Comparison of ENCODE assay signal across 19 cellular contexts in the genomic region with DNA sequence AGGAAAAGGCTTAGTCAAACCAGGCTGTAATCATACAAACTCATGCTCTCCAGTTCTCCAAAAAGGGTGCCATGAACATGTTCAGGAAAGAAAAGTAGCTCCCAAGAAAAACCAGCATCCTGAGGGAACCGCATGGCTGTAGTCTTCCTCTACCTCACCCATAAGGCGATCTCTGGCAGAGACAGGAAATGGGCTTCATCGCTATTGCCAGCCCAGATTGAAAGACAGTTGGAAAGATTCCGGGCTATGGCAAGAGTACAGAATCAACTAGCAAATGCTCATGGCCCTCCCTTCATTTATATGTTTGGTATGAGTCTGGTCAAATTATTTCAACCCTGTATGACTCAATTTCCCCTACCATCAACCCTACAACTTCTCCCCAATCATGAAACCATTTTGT.
DNase-seq lines count a peak whose midpoint lies in the region; ATAC-seq and TF ChIP-seq lines count a peak whose summit lies in the region.
"Had no signal": no experiment of that assay in that cellular context is flagged by ENCODE, and none has a peak within 500 bp of the region (broad histone marks: within the 10 kb centered on the region; RNA-seq: fewer than 3 reads in every experiment).

No MANE protein-coding gene starts in this region.

- H3K9me3 ChIP-seq in heart right ventricle, result peaks cover 0 to under 1% (median 0%) of the 10 kb centered on the region in 11 donors

- peaks cover 47% of the 10 kb centered on the region for H3K4me1 Mint-ChIP-seq in mesothelial cell of epicardium

- peaks cover 11 to 88% (median 52%) of the 10 kb centered on the region in 9 donors for H3K4me1 ChIP-seq in heart right ventricle

- DNase-seq in heart right ventricle (no peak), left ventricle myocardium superior (no peak), cerebellum (ENCODE audit: low spot score) (peak; percentile 26), mesothelial cell of epicardium (ENCODE audit: low spot score in 2 of 2, unreplicated experiment in 2 of 2) (no peak), DMS114 treated with DMSO at 0.1 percent for 48 hours (lab: John Stamatoyannopoulos, UW; ENCODE audit: unreplicated experiment) (no peak), activated gamma-delta T cell (lab: John Stamatoyannopoulos, UW) (no peak)
- DNase-seq: Calu3, DND-41, H9, MV-4-11, NCI-H1105, NCI-H1436 treated with DMSO at 0.1 percent for 48 hours, NCI-H187 treated with DMSO at 0.1 percent for 48 hours, NCI-H524, NCI-H774, PC-3 had no signal

- WGBS in heart right ventricle, 2 donors, result 89 to 91% methylated on average over 4 of the region's 4 CpGs

- no peak overlapping the region for H3K4me3 Mint-ChIP-seq in mesothelial cell of epicardium
- H3K4me3 Mint-ChIP-seq: H9 had no signal

- intact Hi-C loops in heart right ventricle (cut with DNase I) (loop anchor here in 1 of 10 donors (5.0 kb wide), 1 partner anchor 44 kb away; no protein-coding TSS in a partner anchor), left ventricle myocardium superior (cut with micrococcal nuclease) (no loop called here)

- no peak for ATAC-seq in heart right ventricle
- ATAC-seq in left ventricle myocardium superior, result no peak
- no peak for ATAC-seq in HG03342 (IDR thresholded peaks at IDR 0.05; ENCODE audit: unreplicated experiment)
- ATAC-seq: HepG2, K562 had no signal

- no peaks in the 10 kb centered on the region for H3K9me3 Mint-ChIP-seq in mesothelial cell of epicardium
- H3K9me3 Mint-ChIP-seq: H9 had no signal

- TF ChIP-seq CTCF in heart right ventricle (IDR thresholded peaks at IDR 0.05) (no peak), mesothelial cell of epicardium (IDR thresholded peaks at IDR 0.05; ENCODE audit: unreplicated experiment) (no peak)

- no peaks in the 10 kb centered on the region for H3K27me3 Mint-ChIP-seq in mesothelial cell of epicardium (ENCODE audit: low read depth)

- H3K36me3 ChIP-seq in heart right ventricle, result no peaks in the 10 kb centered on the region

- peak overlapping the region; percentile 81 for H3K27ac Mint-ChIP-seq in mesothelial cell of epicardium
- H3K27ac Mint-ChIP-seq: H9 had no signal

- H3K4me3 ChIP-seq in heart right ventricle, result no peak overlapping the region
- H3K4me3 ChIP-seq: K562 had no signal

- no peaks in the 10 kb centered on the region for H3K27me3 ChIP-seq in heart right ventricle

- H3K36me3 Mint-ChIP-seq in mesothelial cell of epicardium, result no peaks in the 10 kb centered on the region

- H3K27ac ChIP-seq in heart right ventricle, result peak overlapping the region in 8 of 10 donors; percentile 30 to 81 (median 74)
